In genomic region chr3:191476053-191476787, GRCh38 we compare ENCODE assay signal across 1 cellular context.
TF ChIP-seq lines count a peak whose summit lies in the region.

No MANE protein-coding gene starts in this region.

TF ChIP-seq in GM23338, 12 proteins besides CTCF, POLR2A, EP300 and RAD21 (continued from another document):
- TF ChIP-seq ZNF462 (CRISPR knock-in tag; IDR thresholded peaks at IDR 0.05): no peak
- TF ChIP-seq STAT1 (IDR thresholded peaks at IDR 0.05; ENCODE audit: unreplicated experiment): no peak
- no peak for TF ChIP-seq JUNB (IDR thresholded peaks at IDR 0.05; ENCODE audit: unreplicated experiment)
- no peak for TF ChIP-seq REST (IDR thresholded peaks at IDR 0.05; ENCODE audit: unreplicated experiment)
